36 cellular contexts compared by ENCODE assay signal in genomic region chr4:17985832-17986231, GRCh38. TPM values are rescaled to one million over a fixed set of nuclear protein-coding genes. Genes with fewer than 3 reads are reported as not detected.
DNase-seq lines count a peak whose midpoint lies in the region; ATAC-seq, FAIRE-seq and TF ChIP-seq lines count a peak whose summit lies in the region.
"Had no signal": no experiment of that assay in that cellular context is flagged by ENCODE, and none has a peak within 500 bp of the region (broad histone marks: within the 10 kb centered on the region; RNA-seq: fewer than 3 reads in every experiment).

No MANE protein-coding gene starts in this region.

- CTCF ChIA-PET in HepG2 (lab: Yijun Ruan, JAX; ENCODE audit: low intra/inter-chr PET ratio, low total read pairs): no interaction called here
- CTCF ChIA-PET in K562 (lab: Yijun Ruan, JAX; ENCODE audit: low intra/inter-chr PET ratio): no interaction called here
- CTCF ChIA-PET in activated CD4-positive, alpha-beta memory T cell treated with anti-CD3 and anti-CD28 coated beads, Interleukin-2, amount 10 ng/mL, durations not matched to agents 7 days and 5 days (lab: Charles Lee): no interaction called here
- CTCF ChIA-PET in PC-3 (lab: Charles Lee): no interaction called here

- H3K27me3 Mint-ChIP-seq in endodermal cell (ENCODE audit: insufficient read depth): no peaks in the 10 kb centered on the region
- no peaks in the 10 kb centered on the region for H3K27me3 Mint-ChIP-seq in activated CD4-positive, alpha-beta memory T cell treated with anti-CD3 and anti-CD28 coated beads, Interleukin-2, amount 10 ng/mL, durations not matched to agents 7 days and 5 days
- H3K27me3 Mint-ChIP-seq: B cell; CD4-positive, alpha-beta memory T cell; CD4-positive, alpha-beta T cell; CD4-positive, CD25-positive, alpha-beta regulatory T cell; CD8-positive, alpha-beta memory T cell had no signal

- FAIRE-seq in HepG2 (lab: Jason Lieb, UNC) (no peak), D721Med (lab: Jason Lieb, UNC) (peak; percentile 6), K562 (lab: Jason Lieb, UNC) (no peak)
- FAIRE-seq: A204.1, A549 had no signal

- H3K9me3 ChIP-seq in HepG2 (ENCODE audit: low read length) (peaks cover 29% of the 10 kb centered on the region), right lobe of liver (no peaks in the 10 kb centered on the region), K562 (replicated peaks; ENCODE audit: control insufficient read depth, insufficient read depth, low read depth, low read length) (peaks cover 15% of the 10 kb centered on the region), endodermal cell (ENCODE audit: control insufficient read depth, low read length) (peaks cover 80% of the 10 kb centered on the region), PC-3 (ENCODE audit: low read length) (no peaks in the 10 kb centered on the region), MG63 (peaks cover 2% of the 10 kb centered on the region; the same call in 1 of the 2 replicates)
- H3K9me3 ChIP-seq: BE2C had no signal

- H3K4me3 Mint-ChIP-seq in endodermal cell: no peak overlapping the region
- no peak overlapping the region for H3K4me3 Mint-ChIP-seq in activated CD4-positive, alpha-beta memory T cell treated with anti-CD3 and anti-CD28 coated beads, Interleukin-2, amount 10 ng/mL, durations not matched to agents 7 days and 5 days
- H3K4me3 Mint-ChIP-seq: B cell; CD14-positive monocyte; CD4-positive, alpha-beta memory T cell; CD4-positive, alpha-beta T cell; CD4-positive, CD25-positive, alpha-beta regulatory T cell; CD8-positive, alpha-beta memory T cell; CD8-positive, alpha-beta T cell had no signal

- H3K27ac ChIP-seq in HepG2 (ENCODE audit: extremely low read length, insufficient read depth, low read length) (no peak overlapping the region), right lobe of liver (no peak overlapping the region), K562 (ENCODE audit: extremely low read depth, low read depth, low read length) (no peak overlapping the region), endodermal cell (ENCODE audit: low read depth, low read length) (no peak overlapping the region), PC-3 (ENCODE audit: low read length) (no peak overlapping the region)
- H3K27ac ChIP-seq: 22Rv1; A549; BLaER1; BLaER1 treated with 17β-estradiol and CSF1 and Interleukin-3, amounts not matched to agents 10 nM and 100 nM; C4-2B had no signal

- ATAC-seq in HepG2 (no peak), right lobe of liver (no peak), K562 (no peak), PC-3 (no peak)
- ATAC-seq: A549; CD8-positive, alpha-beta T cell had no signal

- H2AFZ ChIP-seq in HepG2 (ENCODE audit: low read length) (no peak overlapping the region), K562 (ENCODE audit: low read depth, low read length) (no peak overlapping the region), PC-3 (ENCODE audit: low read length) (no peak overlapping the region)

- BruUV-seq in HepG2 (replicated peaks; lab: Mats Ljungman, UMichigan) (no TSS peak), K562 (replicated peaks; lab: Mats Ljungman, UMichigan) (no TSS peak), PC-3 (replicated peaks; lab: Mats Ljungman, UMichigan) (no TSS peak)

- H3K4me1 ChIP-seq in HepG2 (ENCODE audit: insufficient read depth, low read length) (no peaks in the 10 kb centered on the region), right lobe of liver (no peaks in the 10 kb centered on the region), K562 (replicated peaks in 1 of 2; ENCODE audit: control insufficient read depth in 2 of 2, insufficient read depth in 2 of 2, low read length in 2 of 2) (no peaks in the 10 kb centered on the region), endodermal cell (ENCODE audit: control insufficient read depth, insufficient read depth, low read length) (no peaks in the 10 kb centered on the region), PC-3 (ENCODE audit: insufficient read depth, low read length) (no peaks in the 10 kb centered on the region; the same call in 1 of the 2 replicates)
- H3K4me1 ChIP-seq: BE2C; BLaER1; BLaER1 treated with 17β-estradiol and CSF1 and Interleukin-3, amounts not matched to agents 10 nM and 100 nM; Caco-2 had no signal

- no peak overlapping the region for H3K27ac Mint-ChIP-seq in endodermal cell
- no peak overlapping the region for H3K27ac Mint-ChIP-seq in activated CD4-positive, alpha-beta memory T cell treated with anti-CD3 and anti-CD28 coated beads, Interleukin-2, amount 10 ng/mL, durations not matched to agents 7 days and 5 days
- H3K27ac Mint-ChIP-seq: B cell; CD4-positive, alpha-beta memory T cell; CD4-positive, alpha-beta T cell; CD8-positive, alpha-beta T cell had no signal

- WGBS in HepG2 (ENCODE audit: low lambda C conversion rate): 97% methylated on average over 2 of the region's 2 CpGs
- 100% methylated on average over 2 of the region's 2 CpGs for WGBS in right lobe of liver (ENCODE audit: insufficient coverage, low coverage, low lambda C conversion rate, missing lambda C conversion rate)
- WGBS in K562 (ENCODE audit: insufficient coverage, low coverage, missing lambda C conversion rate): 86% methylated on average over 2 of the region's 2 CpGs
- 85% methylated on average over 1 of the region's 2 CpGs; no CpG with 5 or more reads in 1 of the 2 experiments for WGBS in endodermal cell (ENCODE audit: insufficient coverage in 1 of 2, insufficient read length in 1 of 2), 2 experiments

- H3K4me1 Mint-ChIP-seq in endodermal cell: no peaks in the 10 kb centered on the region
- H3K4me1 Mint-ChIP-seq in activated CD4-positive, alpha-beta memory T cell treated with anti-CD3 and anti-CD28 coated beads, Interleukin-2, amount 10 ng/mL, durations not matched to agents 7 days and 5 days: no peaks in the 10 kb centered on the region
- H3K4me1 Mint-ChIP-seq: B cell; CD4-positive, alpha-beta memory T cell had no signal

- H3K9ac ChIP-seq in HepG2 (ENCODE audit: insufficient read depth, low read depth, low read length) (no peak overlapping the region), K562 (ENCODE audit: insufficient read depth in 1 of 2, low read depth in 2 of 2, low read length in 2 of 2) (no peak overlapping the region), endodermal cell (ENCODE audit: extremely low read depth, low read length, poor library complexity, severe bottlenecking) (no peak overlapping the region), PC-3 (ENCODE audit: low read length) (no peak overlapping the region)
- H3K9ac ChIP-seq: BLaER1; BLaER1 treated with 17β-estradiol and CSF1 and Interleukin-3, amounts not matched to agents 10 nM and 100 nM had no signal

- in situ Hi-C loops in HepG2 (cut with HindIII; ENCODE audit: extremely low pct_ligation_motif_present, low pct_unique_long_range_greater_than_20kb): no loop called here
- in situ Hi-C loops in K562 (cut with MboI): no loop called here

- no peak for DNase-seq in HepG2 (ENCODE audit: low spot score)
- no peak for DNase-seq in right lobe of liver
- no peak for DNase-seq in D721Med (ENCODE audit: insufficient read length, low spot score)
- no peak for DNase-seq in K562 (ENCODE audit: extremely low read depth in 1 of 4, low spot score in 3 of 4)
- DNase-seq in endodermal cell: no peak
- no peak for DNase-seq in activated CD4-positive, alpha-beta memory T cell treated with anti-CD3 and anti-CD28 coated beads, Interleukin-2, amount 10 ng/mL, durations not matched to agents 7 days and 5 days
- DNase-seq in PC-3: no peak
- no peak for DNase-seq in MG63
- DNase-seq: 8988T; ACHN; AML-193; BE2C; C1 segment of cervical spinal cord; Caco-2; Calu3; CD4-positive, alpha-beta memory T cell; CD4-positive, alpha-beta T cell; CD4-positive, CD25-positive, alpha-beta regulatory T cell; CD8-positive, alpha-beta memory T cell; CD8-positive, alpha-beta T cell; COR-L47; DMS 273 treated with DMSO at 0.1 percent for 48 hours; DMS153; DMS53; DMS79; DMS79 treated with DMSO at 0.1 percent for 48 hours; DND-41; EL had no signal

- H3K36me3 ChIP-seq in HepG2 (replicated peaks in 1 of 2; ENCODE audit: control insufficient read depth in 1 of 2, insufficient read depth in 2 of 2, low read length in 2 of 2) (no peaks in the 10 kb centered on the region), right lobe of liver (no peaks in the 10 kb centered on the region), K562 (ENCODE audit: control insufficient read depth, insufficient read depth, low read length) (no peaks in the 10 kb centered on the region), endodermal cell (ENCODE audit: control insufficient read depth, insufficient read depth, low read length) (peaks cover 10% of the 10 kb centered on the region), PC-3 (ENCODE audit: low read depth, low read length) (no peaks in the 10 kb centered on the region), MG63 (no peaks in the 10 kb centered on the region)
- H3K36me3 ChIP-seq: BE2C had no signal

- POLR2A ChIA-PET in HepG2 (lab: Yijun Ruan, JAX): no interaction called here
- POLR2A ChIA-PET in K562 (lab: Yijun Ruan, JAX): no interaction called here
- POLR2A ChIA-PET in activated CD4-positive, alpha-beta memory T cell treated with anti-CD3 and anti-CD28 coated beads, Interleukin-2, amount 10 ng/mL, durations not matched to agents 7 days and 5 days (lab: Charles Lee): no interaction called here
- POLR2A ChIA-PET in PC-3 (lab: Charles Lee; ENCODE audit: unreplicated experiment): no interaction called here

- H3K4me2 ChIP-seq in HepG2 (ENCODE audit: low read depth, low read length) (no peak overlapping the region), K562 (ENCODE audit: insufficient read depth, low read length) (no peak overlapping the region), PC-3 (ENCODE audit: low read length) (no peak overlapping the region)
- H3K4me2 ChIP-seq: A549; BLaER1; BLaER1 treated with 17β-estradiol and CSF1 and Interleukin-3, amounts not matched to agents 10 nM and 100 nM had no signal

- no peak overlapping the region for H3K4me3 ChIP-seq in HepG2 (replicated peaks in 1 of 3; ENCODE audit: insufficient read depth in 1 of 3, low read depth in 2 of 3, low read length in 3 of 3)
- H3K4me3 ChIP-seq in right lobe of liver: no peak overlapping the region
- H3K4me3 ChIP-seq in K562: no peak overlapping the region
- H3K4me3 ChIP-seq in endodermal cell (ENCODE audit: low read length): peak overlapping the region; percentile 19
- no peak overlapping the region for H3K4me3 ChIP-seq in PC-3 (ENCODE audit: low read length)
- no peak overlapping the region for H3K4me3 ChIP-seq in MG63
- H3K4me3 ChIP-seq: A549, BLaER1 had no signal

- H3K79me2 ChIP-seq in HepG2 (ENCODE audit: insufficient read depth, low read length): no peaks in the 10 kb centered on the region
- peaks cover 16% of the 10 kb centered on the region; the same call in 2 of the 3 replicates for H3K79me2 ChIP-seq in K562 (ENCODE audit: control insufficient read depth, insufficient read depth, low read length)
- H3K79me2 ChIP-seq in PC-3 (ENCODE audit: low read length): no peaks in the 10 kb centered on the region

- no peak for TF ChIP-seq POLR2A in HepG2 (IDR thresholded peaks at IDR 0.05; ENCODE audit: insufficient read depth in 1 of 2, low read depth in 2 of 2, low read length in 2 of 2)
- no peak for TF ChIP-seq POLR2A in right lobe of liver (IDR thresholded peaks at IDR 0.05)
- no peak for TF ChIP-seq POLR2A in K562 (conservative IDR thresholded peaks at IDR 0.05)

- no peak for TF ChIP-seq CTCF in HepG2 (CRISPR knock-in tag; IDR thresholded peaks at IDR 0.05)
- TF ChIP-seq CTCF in right lobe of liver (IDR thresholded peaks at IDR 0.05): no peak
- TF ChIP-seq CTCF in D721Med (IDR thresholded peaks at IDR 0.05; ENCODE audit: insufficient read depth, missing control alignments): no peak
- TF ChIP-seq CTCF in K562 (IDR thresholded peaks at IDR 0.05 in 2 of 3, conservative IDR thresholded peaks at IDR 0.05 in 1 of 3; ENCODE audit: insufficient read depth in 2 of 3, low read depth in 1 of 3, low read length in 3 of 3): no peak
- no peak for TF ChIP-seq CTCF in endodermal cell (conservative IDR thresholded peaks at IDR 0.05)
- TF ChIP-seq CTCF in PC-3 (conservative IDR thresholded peaks at IDR 0.05; ENCODE audit: low read depth, low read length): no peak

- TF ChIP-seq RAD21 in HepG2 (CRISPR knock-in tag; IDR thresholded peaks at IDR 0.05): no peak
- no peak for TF ChIP-seq RAD21 in K562 (CRISPR knock-in tag; conservative IDR thresholded peaks at IDR 0.05 in 1 of 2, IDR thresholded peaks at IDR 0.05 in 1 of 2)

- TF ChIP-seq EP300 in HepG2 (IDR thresholded peaks at IDR 0.05; ENCODE audit: low read depth in 2 of 2, low read length in 2 of 2) (no peak), HepG2 (CRISPR knock-in tag; IDR thresholded peaks at IDR 0.05; ENCODE audit: borderline replicate concordance) (no peak), K562 (IDR thresholded peaks at IDR 0.05; ENCODE audit: low read length) (no peak)

- no peaks in the 10 kb centered on the region for H3F3A ChIP-seq in PC-3 (ENCODE audit: low read length, unreplicated experiment)

- intact Hi-C loops in HepG2 (cut with micrococcal nuclease; ENCODE audit: unreplicated experiment): no loop called here
- intact Hi-C loops in right lobe of liver (cut with DNase I): no loop called here
- intact Hi-C loops in K562 (cut with micrococcal nuclease): no loop called here
- intact Hi-C loops in PC-3 (cut with micrococcal nuclease): no loop called here

- no peaks in the 10 kb centered on the region for H3K9me2 ChIP-seq in PC-3 (replicated peaks; ENCODE audit: low read length)

- peaks cover 30% of the 10 kb centered on the region for H3K36me3 Mint-ChIP-seq in endodermal cell (ENCODE audit: low read depth)
- H3K36me3 Mint-ChIP-seq in activated CD4-positive, alpha-beta memory T cell treated with anti-CD3 and anti-CD28 coated beads, Interleukin-2, amount 10 ng/mL, durations not matched to agents 7 days and 5 days (ENCODE audit: low read depth): no peaks in the 10 kb centered on the region

- no peaks in the 10 kb centered on the region for H3K9me1 ChIP-seq in K562 (ENCODE audit: control insufficient read depth, insufficient read depth, low read length)

- H3K27me3 ChIP-seq in HepG2 (ENCODE audit: control insufficient read depth in 1 of 2, insufficient read depth in 2 of 2, low read length in 2 of 2): no peaks in the 10 kb centered on the region
- no peaks in the 10 kb centered on the region for H3K27me3 ChIP-seq in right lobe of liver
- H3K27me3 ChIP-seq in K562 (ENCODE audit: control insufficient read depth in 2 of 2, insufficient read depth in 2 of 2, low read length in 2 of 2): no peaks in the 10 kb centered on the region
- H3K27me3 ChIP-seq in endodermal cell (ENCODE audit: control insufficient read depth, insufficient read depth, low read length, poor library complexity, severe bottlenecking): no peaks in the 10 kb centered on the region
- H3K27me3 ChIP-seq in PC-3 (ENCODE audit: low read length): no peaks in the 10 kb centered on the region
- H3K27me3 ChIP-seq in MG63: no peaks in the 10 kb centered on the region
- H3K27me3 ChIP-seq: BE2C; BLaER1; BLaER1 treated with 17β-estradiol and CSF1 and Interleukin-3, amounts not matched to agents 10 nM and 100 nM had no signal

- peaks cover 70% of the 10 kb centered on the region for H3K9me3 Mint-ChIP-seq in endodermal cell
- peaks cover 39% of the 10 kb centered on the region for H3K9me3 Mint-ChIP-seq in activated CD4-positive, alpha-beta memory T cell treated with anti-CD3 and anti-CD28 coated beads, Interleukin-2, amount 10 ng/mL, durations not matched to agents 7 days and 5 days

- no peaks in the 10 kb centered on the region for H4K20me1 ChIP-seq in HepG2 (ENCODE audit: insufficient read depth, low read length)
- no peaks in the 10 kb centered on the region for H4K20me1 ChIP-seq in K562 (replicated peaks; ENCODE audit: control insufficient read depth, insufficient read depth, low read length)
- H4K20me1 ChIP-seq in PC-3 (ENCODE audit: low read length): no peaks in the 10 kb centered on the region
- H4K20me1 ChIP-seq: BLaER1 had no signal

RNA-seq across cellular contexts. Expression of gene LCORL, which starts 35.7 kb away (rescaled TPM):
- total RNA-seq in HepG2 (2016; rRNA removed; fragmentation: Illumina TruSeq; extraction: Trizol): 14.5 and 16.5 TPM in 2 replicates
- total RNA-seq in HepG2 (2016; cell fraction: cytosol; rRNA removed; fragmentation: Illumina TruSeq; extraction: Trizol; ENCODE audit: low read depth): 12.9 and 14.7 TPM in 2 replicates
- total RNA-seq in HepG2 (2016; cell fraction: insoluble cytoplasmic fraction; rRNA removed; fragmentation: Illumina TruSeq; extraction: Trizol): 15.7 and 17.7 TPM in 2 replicates
- 6.3 and 9.2 TPM in 2 replicates for total RNA-seq in HepG2 (2016; cell fraction: membrane; rRNA removed; fragmentation: Illumina TruSeq; extraction: Trizol)
- total RNA-seq in HepG2 (2016; cell fraction: nucleus; rRNA removed; fragmentation: Illumina TruSeq; extraction: Trizol): 28.7 and 32.0 TPM in 2 replicates
- polyA plus RNA-seq in HepG2 (2011; rRNA removed): 3.8 and 5.3 TPM in 2 replicates
- polyA plus RNA-seq in HepG2 (2011; cell fraction: cytosol; rRNA removed): 1.4 and 2.2 TPM in 2 replicates
- polyA plus RNA-seq in HepG2 (2011; cell fraction: nucleus; rRNA removed): 3.8 TPM in 2 replicates
- 7.5 and 8.0 TPM in 2 replicates for polyA plus RNA-seq in HepG2 (2012)
- polyA plus RNA-seq in HepG2 (2016; cell fraction: cytosol; fragmentation: Illumina TruSeq; extraction: Trizol; ENCODE audit: low read depth): 4.7 and 5.7 TPM in 2 replicates
- polyA plus RNA-seq in HepG2 (2016; cell fraction: insoluble cytoplasmic fraction; fragmentation: Illumina TruSeq; extraction: Trizol; ENCODE audit: low read depth): 9.4 and 11.8 TPM in 2 replicates
- polyA plus RNA-seq in HepG2 (2016; cell fraction: membrane; fragmentation: Illumina TruSeq; extraction: Trizol; ENCODE audit: low read depth): 4.8 and 6.3 TPM in 2 replicates
- 8.6 and 9.4 TPM in 2 replicates for polyA plus RNA-seq in HepG2 (2016; cell fraction: nucleus; fragmentation: Illumina TruSeq; extraction: Trizol; ENCODE audit: insufficient read depth, low read depth)
- polyA minus RNA-seq in HepG2 (2011; rRNA and poly(A)+ RNA removed; ENCODE audit: low replicate concordance): 5.2 and 7.8 TPM in 2 replicates
- 5.4 and 7.4 TPM in 2 replicates for polyA minus RNA-seq in HepG2 (2011; cell fraction: cytosol; rRNA and poly(A)+ RNA removed)
- polyA minus RNA-seq in HepG2 (2011; cell fraction: nucleus; rRNA and poly(A)+ RNA removed): 53.7 and 60.4 TPM in 2 replicates
- 1 to 10 TPM; 4.3 to 8.7 (median 6.2) TPM for total RNA-seq in right lobe of liver
- total RNA-seq in K562 (2011; cell fraction: chromatin; rRNA removed; ENCODE audit: low replicate concordance): 18.2 and 43.1 TPM in 2 replicates
- total RNA-seq in K562 (2011; cell fraction: nucleolus; rRNA removed): 4.5 and 5.5 TPM in 2 replicates
- total RNA-seq in K562 (2011; cell fraction: nucleoplasm; rRNA removed): 10.4 and 18.3 TPM in 2 replicates
- 7.9 and 18.2 TPM in 2 replicates for total RNA-seq in K562 (2014; rRNA removed)
- 17.9 and 20.9 TPM in 2 replicates for total RNA-seq in K562 (2014; rRNA removed; fragmentation: Illumina TruSeq; extraction: Trizol)
- total RNA-seq in K562 (2015; rRNA removed; fragmentation: Illumina TruSeq; extraction: Trizol): 17.0 and 17.9 TPM in 2 replicates
- 20.3 and 24.5 TPM in 2 replicates for total RNA-seq in K562 (2021)
- polyA plus RNA-seq in K562 (2011; rRNA removed): 16.8 and 17.4 TPM in 2 replicates
- 2.1 and 3.5 TPM in 2 replicates for polyA plus RNA-seq in K562 (2011; cell fraction: cytosol; rRNA removed)
- 8.4 and 13.0 TPM in 2 replicates for polyA plus RNA-seq in K562 (2011; cell fraction: nucleus; rRNA removed)
- polyA plus RNA-seq in K562 (2012): 8.6 and 11.3 TPM in 2 replicates
- polyA plus RNA-seq in K562 (2014; fragmentation: Illumina TruSeq; extraction: Trizol): 9.2 and 11.1 TPM in 2 replicates
- polyA plus RNA-seq in K562 (2014; fragmentation: Nextera tagmentation; extraction: Ambion mirVana): 1 to 10 TPM; 3.1 to 4.3 TPM
- 7.5 and 7.7 TPM in 2 replicates for polyA plus RNA-seq in K562 (2014; rRNA removed)
- polyA minus RNA-seq in K562 (2011; rRNA and poly(A)+ RNA removed): 24.2 and 32.0 TPM in 2 replicates
- 5.1 and 8.8 TPM in 2 replicates for polyA minus RNA-seq in K562 (2011; cell fraction: cytosol; rRNA and poly(A)+ RNA removed)
- polyA minus RNA-seq in K562 (2011; cell fraction: nucleus; rRNA and poly(A)+ RNA removed): 22.3 and 51.0 TPM in 2 replicates
- 10 to 100 TPM; 20.4 to 34.5 TPM for total RNA-seq in endodermal cell
- polyA plus RNA-seq in endodermal cell (2013, experiment 1 of 2): 43.8 TPM
- 41.0 TPM for polyA plus RNA-seq in endodermal cell (2013, experiment 2 of 2)
- 10 to 100 TPM; 15.7 to 17.3 TPM for total RNA-seq in activated CD4-positive, alpha-beta memory T cell treated with anti-CD3 and anti-CD28 coated beads, Interleukin-2, amount 10 ng/mL, durations not matched to agents 7 days and 5 days
- 2.9 and 3.7 TPM in 2 replicates for total RNA-seq in PC-3 (2014; rRNA removed)
- 5.2 and 6.5 TPM in 2 replicates for total RNA-seq in MG63 (2014; rRNA removed; shearing (Covaris generic); ENCODE audit: low replicate concordance)

Comparison
In these comparisons a context has a peak if more than half of its experiments do, and no peak if none do; other contexts are left out.
1. Of the 241 proteins assayed by ChIP-seq in both HepG2 and K562: peak only in HepG2: none; only in K562: none; in both: ZFP1; in neither: 240.